8 cellular contexts compared by ENCODE assay signal in the genomic region with DNA sequence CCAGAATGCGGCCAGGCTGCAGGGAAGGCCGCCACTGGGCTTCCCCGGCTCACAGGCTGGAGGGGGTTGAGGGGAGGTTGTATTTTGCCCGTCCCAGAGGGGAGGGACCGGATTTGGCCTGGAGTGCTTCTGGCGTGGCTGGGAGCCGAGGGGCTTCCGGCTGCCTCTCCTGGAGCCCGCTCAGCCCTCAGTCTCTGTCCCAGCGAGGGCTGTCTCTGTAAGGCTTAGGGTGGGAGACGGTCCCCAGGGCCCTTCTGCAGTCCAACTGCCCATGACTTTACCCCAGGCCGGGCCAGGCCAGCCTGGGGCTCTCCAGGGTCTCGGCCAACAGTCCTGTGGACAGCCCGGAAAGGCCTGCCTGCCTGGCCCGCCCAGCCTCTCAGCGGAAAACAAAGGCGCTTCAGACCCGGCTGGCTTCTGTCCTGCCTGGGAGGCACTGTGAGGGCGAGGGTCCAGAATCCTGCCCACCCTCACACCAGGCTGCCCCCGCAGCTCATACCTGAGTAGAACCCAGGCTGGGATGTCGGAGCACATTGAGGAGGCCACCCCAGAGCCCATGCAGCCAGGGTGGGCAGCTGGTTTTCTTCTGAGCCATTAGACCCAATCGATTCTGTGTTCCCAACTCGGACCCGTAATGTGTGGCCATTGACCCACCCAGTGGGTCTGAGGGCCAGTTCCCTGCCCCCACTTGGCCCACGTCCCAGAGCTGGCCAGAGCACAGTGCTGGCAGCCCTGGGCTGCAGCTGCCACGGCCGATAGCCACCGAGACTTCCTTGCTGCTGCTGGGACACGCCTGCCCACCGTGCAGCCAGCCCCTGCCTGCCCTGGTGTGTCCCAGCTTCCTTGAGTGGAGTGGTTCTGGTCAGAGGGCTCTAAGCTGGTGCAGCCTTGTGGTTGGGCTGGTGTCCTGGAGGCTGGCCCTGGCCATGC. TPM values are rescaled to one million over a fixed set of nuclear protein-coding genes. Genes with fewer than 3 reads are reported as not detected.
DNase-seq lines count a peak whose midpoint lies in the region; ATAC-seq and TF ChIP-seq lines count a peak whose summit lies in the region.

No MANE protein-coding gene starts in this region.

- H3K27ac ChIP-seq in uterus: peak overlapping the region; percentile 76 to 79

- H3K4me3 ChIP-seq in endocrine pancreas (ENCODE audit: control insufficient read depth, insufficient read depth, low read length) (no peak overlapping the region), uterus (peak overlapping the region; percentile 49 to 57)

- no peaks in the 10 kb centered on the region for H3K27me3 ChIP-seq in endocrine pancreas (ENCODE audit: control insufficient read depth, insufficient read depth, low read length)
- H3K27me3 ChIP-seq in uterus: no peaks in the 10 kb centered on the region

- TF ChIP-seq CTCF in uterus (IDR thresholded peaks at IDR 0.05): peak in 1 of 4 experiments; percentile 3

- DNase-seq in AG08396 (ENCODE audit: low spot score) (peak; percentile 71), NCI-H2196 (lab: John Stamatoyannopoulos, UW; ENCODE audit: unreplicated experiment) (peak; percentile 53), middle frontal gyrus (ENCODE audit: extremely low spot score, low spot score) (peak; percentile 46), uterus (peak in 1 of 2 donors; percentile 52), NCI-H345 (lab: John Stamatoyannopoulos, UW) (no peak)
- no peak for DNase-seq in stimulated activated CD4-positive, alpha-beta T cell treated with anti-CD3 and anti-CD28 coated beads, Interleukin-1b, Interleukin-23, amount 100 ng/mL, for 48 hours

- H3K9me3 ChIP-seq in endocrine pancreas (ENCODE audit: control insufficient read depth, low read length): no peaks in the 10 kb centered on the region
- no peaks in the 10 kb centered on the region for H3K9me3 ChIP-seq in uterus

- TF ChIP-seq POLR2A in uterus (IDR thresholded peaks at IDR 0.05): no peak

- H3K36me3 ChIP-seq in endocrine pancreas (ENCODE audit: control insufficient read depth, insufficient read depth, low read length) (no peaks in the 10 kb centered on the region), uterus (no peaks in the 10 kb centered on the region)

- no peak for ATAC-seq in HG02970 (IDR thresholded peaks at IDR 0.05; ENCODE audit: low FRiP score, unreplicated experiment)

- no peaks in the 10 kb centered on the region for H3K4me1 ChIP-seq in endocrine pancreas (ENCODE audit: control insufficient read depth, insufficient read depth, low read length)
- H3K4me1 ChIP-seq in uterus: peaks cover 0 to 47% of the 10 kb centered on the region in 2 donors

- intact Hi-C loops in uterus (cut with DNase I; ENCODE audit: low total_unique reads): no loop called here

- H3K9ac ChIP-seq in endocrine pancreas (ENCODE audit: control insufficient read depth, insufficient read depth, low read length): peak overlapping the region; percentile 71

RNA-seq across cellular contexts. Expression of a gene that starts 1.6 kb away (rescaled TPM):
- 100 to 1,000 TPM in 3 of 4 donors, 10 to 100 TPM in 1; 76.1 to 377 (median 163) TPM for total RNA-seq in uterus

RNA-seq across cellular contexts. Expression of a gene that starts 10.5 kb away (rescaled TPM):
- 10 to 100 TPM in 3 of 4 donors, under 1 TPM in 1; 0.51 to 64.7 (median 34.4) TPM for total RNA-seq in uterus

RNA-seq across cellular contexts. Expression of a gene that starts 14.9 kb away (rescaled TPM):
- total RNA-seq in uterus: 10 to 100 TPM in 1 of 4 donors, 1 to 10 TPM in 1, under 1 TPM in 1, not detected in 1; 0.51 to 11.0 (median 9.4) TPM

RNA-seq across cellular contexts. Expression of a gene that starts 50.2 kb away (rescaled TPM):
- total RNA-seq in uterus: 10 to 100 TPM in 1 of 4 donors, 1 to 10 TPM in 3; 2.0 to 42.1 (median 7.7) TPM

RNA-seq across cellular contexts. Expression of a gene that starts 56.6 kb away (rescaled TPM):
- 100 to 1,000 TPM in 2 of 4 donors, 10 to 100 TPM in 2; 62.9 to 218 (median 108) TPM for total RNA-seq in uterus

Comparison
In these comparisons a context has a peak if more than half of its experiments do, and no peak if none do; other contexts are left out.
1. DNase-seq: peak in AG08396 (single experiment), NCI-H2196 (single experiment) and middle frontal gyrus (single experiment); none in stimulated activated CD4-positive, alpha-beta T cell treated with anti-CD3 and anti-CD28 coated beads, Interleukin-1b, Interleukin-23, amount 100 ng/mL, for 48 hours (single experiment) and NCI-H345 (single experiment).